18 cellular contexts compared by ENCODE assay signal in the genomic region with DNA sequence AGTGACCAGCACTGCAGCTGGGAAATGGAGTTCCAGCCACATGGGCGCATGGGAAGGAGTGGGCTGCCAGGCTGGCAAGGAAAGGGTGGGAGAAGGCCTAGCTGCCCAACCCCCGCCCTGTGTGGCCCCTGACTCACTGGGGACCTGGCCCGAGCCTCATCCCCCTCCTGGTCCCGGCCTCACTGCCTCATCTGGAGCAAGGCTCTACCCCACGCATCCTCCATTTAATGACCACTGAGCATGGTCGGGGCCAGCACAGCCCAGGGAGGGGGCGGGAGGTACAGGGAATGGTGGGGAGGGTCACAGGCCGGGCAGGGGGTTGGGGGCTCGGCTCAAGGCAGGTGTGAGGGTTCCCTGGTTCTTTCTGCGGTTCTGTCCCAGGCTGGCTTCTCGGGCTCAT. TPM values are rescaled to one million over a fixed set of nuclear protein-coding genes. Genes with fewer than 3 reads are reported as not detected.
DNase-seq lines count a peak whose midpoint lies in the region; ATAC-seq, FAIRE-seq and TF ChIP-seq lines count a peak whose summit lies in the region.
"Had no signal": no experiment of that assay in that cellular context is flagged by ENCODE, and none has a peak within 500 bp of the region (broad histone marks: within the 10 kb centered on the region; RNA-seq: fewer than 3 reads in every experiment).

No MANE protein-coding gene starts in this region.

- no peak overlapping the region for H3K56ac ChIP-seq in H1 (replicated peaks; ENCODE audit: insufficient read length, low read depth, low read length)

- CTCF ChIA-PET in HCT116 (lab: Charles Lee) (no interaction called here), H1 (lab: Charles Lee; ENCODE audit: partially characterized antibody) (interaction anchor here (0.7 to 1.4 kb wide), 6 partner anchors 8 to 91 kb away, joined by 3 to 5 read pairs (median 4); no protein-coding TSS in a partner anchor)

- H3K36me3 ChIP-seq in HCT116 (ENCODE audit: control insufficient read depth in 1 of 2, insufficient read depth in 2 of 2, low read length in 2 of 2) (no peaks in the 10 kb centered on the region), H1 (ENCODE audit: control insufficient read depth in 2 of 4, insufficient read depth in 4 of 4, low read length in 3 of 4) (no peaks in the 10 kb centered on the region), neural progenitor cell (no peaks in the 10 kb centered on the region), right atrium auricular region (no peaks in the 10 kb centered on the region)
- H3K36me3 ChIP-seq: BE2C, Peyer's patch had no signal

- no peaks in the 10 kb centered on the region for H3K79me1 ChIP-seq in H1 (ENCODE audit: low read depth, low read length)

- no peaks in the 10 kb centered on the region for H3K9me2 ChIP-seq in HCT116 (ENCODE audit: insufficient read depth)

- RAD21 ChIA-PET in HCT116 (lab: Charles Lee; ENCODE audit: low non-redundant PET in 1 of 2, low total read pairs in 2 of 2, uncharacterized antibody in 2 of 2, unreplicated experiment in 2 of 2), result interaction anchor here in 1 of 2 experiments (1.5 kb wide), 1 partner anchor 94 kb away, joined by 4 read pairs; no protein-coding TSS in a partner anchor

- no peak overlapping the region; the same call in 1 of the 2 replicates for H2BK12ac ChIP-seq in H1 (ENCODE audit: low read depth, low read length)

- H3K79me2 ChIP-seq in HCT116 (ENCODE audit: insufficient read depth, low read length), result no peaks in the 10 kb centered on the region
- no peaks in the 10 kb centered on the region for H3K79me2 ChIP-seq in H1 (ENCODE audit: control insufficient read depth in 1 of 2, insufficient read depth in 2 of 2, low read length in 2 of 2)
- no peaks in the 10 kb centered on the region for H3K79me2 ChIP-seq in neural progenitor cell (ENCODE audit: low read depth)

- peaks cover 21 to 31% of the 10 kb centered on the region in 2 experiments for H3K4me1 ChIP-seq in HCT116 (ENCODE audit: control insufficient read depth in 1 of 2, insufficient read depth in 2 of 2, low read length in 2 of 2)
- peaks cover 0 to 13% (median 9%) of the 10 kb centered on the region in 4 experiments; a peak in 5 of 7 replicates for H3K4me1 ChIP-seq in H1 (replicated peaks in 1 of 4; ENCODE audit: control insufficient read depth in 3 of 4, insufficient read depth in 4 of 4, low read length in 3 of 4)
- H3K4me1 ChIP-seq in neural progenitor cell, result peaks cover 19% of the 10 kb centered on the region
- peaks cover 0 to 45% of the 10 kb centered on the region in 2 donors for H3K4me1 ChIP-seq in right atrium auricular region
- H3K4me1 ChIP-seq: BE2C had no signal

- no peaks in the 10 kb centered on the region for H3F3A ChIP-seq in neural progenitor cell (ENCODE audit: low read depth)

- no peak for TF ChIP-seq EP300 in H1 (IDR thresholded peaks at IDR 0.05; ENCODE audit: borderline replicate concordance in 1 of 2, low read depth in 2 of 2, low read length in 2 of 2)

- peak overlapping the region; percentile 13; the same call in 1 of the 2 replicates for H3K18ac ChIP-seq in H1 (ENCODE audit: extremely low read depth, low read length)

- H4K91ac ChIP-seq in H1 (replicated peaks; ENCODE audit: insufficient read length, low read length), result no peak overlapping the region

- H3K27me3 Mint-ChIP-seq in neural progenitor cell (ENCODE audit: insufficient read depth, low read depth), result peaks cover 6% of the 10 kb centered on the region

- H3K23me2 ChIP-seq in H1 (ENCODE audit: low read depth, low read length), result no peaks in the 10 kb centered on the region

- H2BK120ac ChIP-seq in H1 (replicated peaks; ENCODE audit: low read depth, low read length), result no peak overlapping the region

- no peaks in the 10 kb centered on the region for H3K27me3 ChIP-seq in HCT116 (ENCODE audit: insufficient read depth, low read length)
- H3K27me3 ChIP-seq in H1 (replicated peaks in 1 of 4; ENCODE audit: control insufficient read depth in 3 of 4, extremely low read depth in 1 of 4, insufficient read depth in 3 of 4, low read length in 3 of 4), result no peaks in the 10 kb centered on the region; a peak in 3 of 7 replicates
- no peaks in the 10 kb centered on the region for H3K27me3 ChIP-seq in neural progenitor cell
- no peaks in the 10 kb centered on the region for H3K27me3 ChIP-seq in right atrium auricular region
- H3K27me3 ChIP-seq: BE2C, Peyer's patch had no signal

- no peak for TF ChIP-seq RAD21 in HCT116 (IDR thresholded peaks at IDR 0.05; ENCODE audit: low read depth)
- no peak for TF ChIP-seq RAD21 in H1 (IDR thresholded peaks at IDR 0.05 in 1 of 2, conservative IDR thresholded peaks at IDR 0.05 in 1 of 2; ENCODE audit: low read depth in 2 of 2, low read length in 2 of 2)

- peak overlapping the region; percentile 31 for H3K4me2 ChIP-seq in HCT116 (ENCODE audit: low read length)
- no peak overlapping the region for H3K4me2 ChIP-seq in H1 (ENCODE audit: insufficient read depth in 1 of 2, low read depth in 2 of 2, low read length in 2 of 2)
- no peak overlapping the region for H3K4me2 ChIP-seq in neural progenitor cell

- FAIRE-seq in H1 (lab: Jason Lieb, UNC), result no peak

- H3K4me3 Mint-ChIP-seq in neural progenitor cell, result no peak overlapping the region

- no peaks in the 10 kb centered on the region for H3K9me3 Mint-ChIP-seq in neural progenitor cell

- H3K23ac ChIP-seq in H1 (ENCODE audit: insufficient read length), result no peak overlapping the region

- H2BK20ac ChIP-seq in H1 (ENCODE audit: low read length), result no peak overlapping the region

- H3K14ac ChIP-seq in H1 (ENCODE audit: insufficient read length), result no peak overlapping the region

- H4K8ac ChIP-seq in H1 (ENCODE audit: extremely low read depth, insufficient read depth, low read length), result no peak overlapping the region

- POLR2A ChIA-PET in HCT116 (lab: Charles Lee) (no interaction called here), H1 (lab: Charles Lee; ENCODE audit: partially characterized antibody) (interaction anchor here (37.1 kb wide), 1 partner anchor 32 kb away, joined by 546 read pairs; a partner anchor contains a TSS)

- H3K4me1 Mint-ChIP-seq in neural progenitor cell, result peaks cover 6% of the 10 kb centered on the region

- no peak for TF ChIP-seq CTCF in HCT116 (IDR thresholded peaks at IDR 0.05 in 2 of 3, conservative IDR thresholded peaks at IDR 0.05 in 1 of 3; ENCODE audit: borderline replicate concordance in 1 of 3, insufficient read depth in 1 of 3, low read depth in 2 of 3, low read length in 2 of 3)
- no peak for TF ChIP-seq CTCF in H1 (IDR thresholded peaks at IDR 0.05; ENCODE audit: control extremely low read depth in 1 of 3, insufficient read depth in 1 of 3, low read depth in 1 of 3, low read length in 3 of 3)
- no peak for TF ChIP-seq CTCF in neural progenitor cell (IDR thresholded peaks at IDR 0.05)
- TF ChIP-seq CTCF in right atrium auricular region (IDR thresholded peaks at IDR 0.05), result no peak

- intact Hi-C loops in HCT116 (cut with micrococcal nuclease), result no loop called here

- no peak overlapping the region for H2AK5ac ChIP-seq in H1 (ENCODE audit: low read depth, low read length)

- H3K36me3 Mint-ChIP-seq in neural progenitor cell, result no peaks in the 10 kb centered on the region

- no peak overlapping the region for H2AFZ ChIP-seq in HCT116 (ENCODE audit: low read depth, low read length, poor library complexity, severe bottlenecking)
- H2AFZ ChIP-seq in H1 (ENCODE audit: low read length), result no peak overlapping the region
- peak overlapping the region; percentile 66 for H2AFZ ChIP-seq in neural progenitor cell (replicated peaks)

- TF ChIP-seq POLR2A in HCT116 (IDR thresholded peaks at IDR 0.05; ENCODE audit: borderline replicate concordance, extremely low read depth, insufficient read depth, insufficient read length), result no peak
- no peak for TF ChIP-seq POLR2A in H1 (IDR thresholded peaks at IDR 0.05; ENCODE audit: control extremely low read depth in 1 of 2, low read depth in 2 of 2, low read length in 2 of 2)

- H3K9ac ChIP-seq in HCT116 (ENCODE audit: low read length) (no peak overlapping the region), H1 (replicated peaks in 1 of 4; ENCODE audit: extremely low read depth in 1 of 4, low read depth in 3 of 4, low read length in 3 of 4) (no peak overlapping the region), neural progenitor cell (no peak overlapping the region)

- H2BK5ac ChIP-seq in H1 (ENCODE audit: low read depth, low read length), result peak overlapping the region; percentile 60; the same call in 1 of the 2 replicates

- 0 out of 2 replicates have a peak overlapping the region, but pooled peaks have one; percentile 2 for H2BK15ac ChIP-seq in H1 (ENCODE audit: low read length)

- H3K4me3 ChIP-seq in HCT116 (replicated peaks in 1 of 2; ENCODE audit: low read depth in 1 of 2, low read length in 2 of 2) (no peak overlapping the region), H1 (ENCODE audit: extremely low read depth in 1 of 4, insufficient read depth in 2 of 4, low read depth in 3 of 4, low read length in 4 of 4) (no peak overlapping the region), neural progenitor cell (no peak overlapping the region), right atrium auricular region (no peak overlapping the region)
- H3K4me3 ChIP-seq: Peyer's patch had no signal

- H3K9me3 ChIP-seq in HCT116 (ENCODE audit: control insufficient read depth in 1 of 2, insufficient read depth in 1 of 2, low read depth in 1 of 2, low read length in 2 of 2) (no peaks in the 10 kb centered on the region), H1 (ENCODE audit: insufficient read depth in 2 of 2, low read depth in 1 of 2, low read length in 1 of 2) (no peaks in the 10 kb centered on the region), neural progenitor cell (ENCODE audit: low read depth) (no peaks in the 10 kb centered on the region), right atrium auricular region (no peaks in the 10 kb centered on the region)
- H3K9me3 ChIP-seq: BE2C, Peyer's patch had no signal

- H3K4ac ChIP-seq in H1 (replicated peaks; ENCODE audit: insufficient read length, low read depth, low read length), result no peak overlapping the region

- no peak overlapping the region for H3K27ac Mint-ChIP-seq in neural progenitor cell

- H4K20me1 ChIP-seq in HCT116 (ENCODE audit: insufficient read depth), result no peaks in the 10 kb centered on the region
- no peaks in the 10 kb centered on the region for H4K20me1 ChIP-seq in H1 (replicated peaks in 1 of 2; ENCODE audit: control insufficient read depth in 1 of 2, insufficient read depth in 2 of 2, low read length in 2 of 2)
- H4K20me1 ChIP-seq in neural progenitor cell (ENCODE audit: low read depth), result no peaks in the 10 kb centered on the region

- 80% methylated on average over 9 of the region's 11 CpGs; no CpG with 5 or more reads in 1 of the 2 experiments for WGBS in H1 (ENCODE audit: extremely low coverage in 1 of 2, insufficient coverage in 1 of 2, insufficient read length in 1 of 2, insufficient replicate concordance in 2 of 2, low coverage in 1 of 2, low lambda C conversion rate in 2 of 2, missing lambda C conversion rate in 1 of 2), 2 experiments

- DNase-seq in HCT116 (ENCODE audit: low read depth, low spot score) (no peak), H1 (ENCODE audit: low read depth in 1 of 2, low spot score in 2 of 2) (no peak), neural progenitor cell (ENCODE audit: low spot score) (no peak), substantia nigra (lab: John Stamatoyannopoulos, UW) (no peak), kidney glomerular epithelial cell (lab: John Stamatoyannopoulos, UW) (no peak), OCI-M2 (lab: John Stamatoyannopoulos, UW; ENCODE audit: unreplicated experiment) (no peak), globus pallidus (ENCODE audit: low spot score) (no peak), right atrium auricular region (ENCODE audit: low spot score) (no peak)
- DNase-seq: BE2C, DMS153, EL, Karpas-422, MM.1S, NCI-H187, Peyer's patch, SHP77 treated with DMSO at 0.1 percent for 48 hours had no signal

- no TSS peak for BruUV-seq in HCT116 (replicated peaks; lab: Mats Ljungman, UMichigan)

- H4K5ac ChIP-seq in H1 (ENCODE audit: insufficient read length, low read depth, low read length), result no peak overlapping the region

- H3K27ac ChIP-seq in HCT116 (ENCODE audit: low read depth, low read length), result no peak overlapping the region
- no peak overlapping the region for H3K27ac ChIP-seq in H1 (ENCODE audit: low read depth, low read length)
- no peak overlapping the region for H3K27ac ChIP-seq in neural progenitor cell
- peak overlapping the region; percentile 66 for H3K27ac ChIP-seq in substantia nigra (ENCODE audit: low read depth, low read length, poor library complexity, severe bottlenecking)
- peak overlapping the region in 1 of 2 donors; percentile 21 for H3K27ac ChIP-seq in right atrium auricular region
- H3K27ac ChIP-seq: Peyer's patch had no signal

- no peak for ATAC-seq in HCT116

RNA-seq across cellular contexts. Expression of a gene that starts 16.1 kb away (rescaled TPM):
- total RNA-seq in HCT116 (2021; ENCODE audit: unreplicated experiment) (1.6 TPM), neural progenitor cell (ENCODE audit: low replicate concordance) (0.34 and 1.7 TPM in 2 replicates), right atrium auricular region (10 to 100 TPM in 1 of 2 donors, 1 to 10 TPM in 1; 7.2 to 16.8 TPM)
- 4.5 and 5.8 TPM in 2 replicates for polyA plus RNA-seq in HCT116 (2012)
- total RNA-seq in H1 (2021; fragmentation: NEBNext Ultra II Directional; extraction: Animal tissue kit (Norgen Biotek cat#: 25700)), result 0.98 and 1.5 TPM in 2 replicates
- 1.2 and 1.9 TPM in 2 replicates for polyA plus RNA-seq in H1 (2011; rRNA removed)
- polyA plus RNA-seq in H1 (2011; cell fraction: cytosol; rRNA removed), result 1.5 TPM
- polyA plus RNA-seq in H1 (2011; cell fraction: nucleus; rRNA removed), result 2.6 TPM
- 0.51 to 1.6 TPM (median 1.4 TPM) in 4 replicates for polyA plus RNA-seq in H1 (2012, experiment 1 of 2)
- 1.4 TPM for polyA plus RNA-seq in H1 (2012, experiment 2 of 2)
- polyA plus RNA-seq in H1 (2013, experiment 1 of 2), result 0.77 TPM
- 0.83 TPM for polyA plus RNA-seq in H1 (2013, experiment 2 of 2)
- 0.35 and 1.6 TPM in 2 replicates for polyA minus RNA-seq in H1 (2011; rRNA and poly(A)+ RNA removed)
- polyA minus RNA-seq in H1 (2011; cell fraction: cytosol; rRNA and poly(A)+ RNA removed), result 0.59 TPM
- 1.5 TPM for polyA minus RNA-seq in H1 (2011; cell fraction: nucleus; rRNA and poly(A)+ RNA removed)
- polyA plus RNA-seq: AG04450 had no signal

RNA-seq across cellular contexts. Expression of a gene that starts 40.4 kb away (rescaled TPM):
- total RNA-seq in HCT116 (2021; ENCODE audit: unreplicated experiment), result 130 TPM
- polyA plus RNA-seq in HCT116 (2012), result 64.6 and 68.0 TPM in 2 replicates
- 151 and 153 TPM in 2 replicates for total RNA-seq in H1 (2021; fragmentation: NEBNext Ultra II Directional; extraction: Animal tissue kit (Norgen Biotek cat#: 25700))
- polyA plus RNA-seq in H1 (2011; rRNA removed), result 46.8 and 79.9 TPM in 2 replicates
- 58.4 TPM for polyA plus RNA-seq in H1 (2011; cell fraction: cytosol; rRNA removed)
- polyA plus RNA-seq in H1 (2011; cell fraction: nucleus; rRNA removed), result 266 TPM
- polyA plus RNA-seq in H1 (2012, experiment 1 of 2), result 98.7 to 125 TPM (median 120 TPM) in 4 replicates
- 114 TPM for polyA plus RNA-seq in H1 (2012, experiment 2 of 2)
- 74.0 TPM for polyA plus RNA-seq in H1 (2013, experiment 1 of 2)
- polyA plus RNA-seq in H1 (2013, experiment 2 of 2), result 63.6 TPM
- 87.5 and 109 TPM in 2 replicates for polyA minus RNA-seq in H1 (2011; rRNA and poly(A)+ RNA removed)
- 88.4 TPM for polyA minus RNA-seq in H1 (2011; cell fraction: cytosol; rRNA and poly(A)+ RNA removed)
- polyA minus RNA-seq in H1 (2011; cell fraction: nucleus; rRNA and poly(A)+ RNA removed), result 116 TPM
- total RNA-seq in neural progenitor cell (ENCODE audit: low replicate concordance), result 17.4 and 44.6 TPM in 2 replicates
- total RNA-seq in right atrium auricular region, result 10 to 100 TPM; 19.6 to 25.8 TPM

RNA-seq across cellular contexts. Expression of a gene that starts 45.6 kb away (rescaled TPM):
- total RNA-seq in HCT116 (2021; ENCODE audit: unreplicated experiment) (0.10 TPM), neural progenitor cell (ENCODE audit: low replicate concordance) (not detected in 2 replicates), right atrium auricular region (not detected)
- 0.03 TPM in 1 of 2 replicates, not detected in the other for polyA plus RNA-seq in HCT116 (2012)
- total RNA-seq in H1 (2021; fragmentation: NEBNext Ultra II Directional; extraction: Animal tissue kit (Norgen Biotek cat#: 25700)), result not detected in 2 replicates
- 0.18 and 0.30 TPM in 2 replicates for polyA plus RNA-seq in H1 (2011; rRNA removed)
- polyA plus RNA-seq in H1 (2011; cell fraction: cytosol; rRNA removed), result 0.16 TPM
- polyA plus RNA-seq in H1 (2011; cell fraction: nucleus; rRNA removed), result 0.04 TPM
- 0.11 to 0.15 TPM in 2 of 4 replicates, not detected in the others for polyA plus RNA-seq in H1 (2012, experiment 1 of 2)
- polyA plus RNA-seq in H1 (2012, experiment 2 of 2), result not detected
- polyA plus RNA-seq in H1 (2013, experiment 1 of 2), result 0.02 TPM
- polyA plus RNA-seq in H1 (2013, experiment 2 of 2), result 0.07 TPM
- polyA minus RNA-seq in H1 (2011; rRNA and poly(A)+ RNA removed), result 0.09 TPM in 1 of 2 replicates, not detected in the other
- not detected for polyA minus RNA-seq in H1 (2011; cell fraction: cytosol; rRNA and poly(A)+ RNA removed)
- polyA minus RNA-seq in H1 (2011; cell fraction: nucleus; rRNA and poly(A)+ RNA removed), result 0.90 TPM
- total RNA-seq: H4 had no signal
- polyA plus RNA-seq: AG04450 had no signal
